In the genomic region with DNA sequence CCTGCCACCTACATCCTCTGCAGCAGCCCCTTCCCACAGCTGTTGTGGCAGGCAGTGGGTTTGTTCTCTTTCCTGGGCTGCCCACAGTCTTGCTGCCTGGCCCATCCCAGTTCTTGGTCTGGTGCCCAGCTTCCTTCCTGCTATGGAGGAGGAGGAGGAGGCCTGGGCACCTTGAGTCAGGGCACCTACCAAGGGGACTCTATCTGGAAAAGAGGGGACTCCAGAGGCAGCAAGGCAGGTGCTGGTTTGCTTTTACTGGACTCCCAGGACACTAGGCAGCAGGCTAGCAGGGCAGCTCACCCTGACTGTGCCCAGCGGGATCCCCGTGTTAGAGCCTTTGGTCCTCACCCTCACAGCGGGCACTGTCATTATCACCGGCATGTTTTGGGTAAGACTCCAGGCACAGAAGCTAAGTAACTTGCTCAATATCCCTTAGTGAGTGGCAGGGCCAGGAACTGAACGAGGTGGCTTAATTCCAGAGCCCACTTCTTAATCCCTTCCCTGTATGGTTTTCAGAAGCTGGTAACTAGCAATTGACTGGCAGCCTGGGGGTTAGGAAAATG, we compare ENCODE assay signal across 8 cellular contexts.
DNase-seq lines count a peak whose midpoint lies in the region; ATAC-seq and TF ChIP-seq lines count a peak whose summit lies in the region.

No MANE protein-coding gene starts in this region.

- H3K27ac Mint-ChIP-seq in GM23338 = no peak overlapping the region

- POLR2A ChIA-PET in RWPE1 (lab: Yijun Ruan, JAX; ENCODE audit: low non-redundant PET) = no interaction called here

- H3K27ac ChIP-seq in GM23338 (ENCODE audit: low read depth) (no peak overlapping the region), RWPE1 (peak overlapping the region; percentile 98), gastroesophageal sphincter (peak overlapping the region; percentile 84 to 100 (median 99)), rectal smooth muscle tissue (ENCODE audit: low read depth, low read length) (peak overlapping the region; percentile 85)

- CTCF ChIA-PET in RWPE1 (lab: Yijun Ruan, JAX) = interaction anchor here (1.1 kb wide), 1 partner anchor 17 kb away, joined by 3 read pairs; no protein-coding TSS in a partner anchor

- no peak for TF ChIP-seq EP300 in gastroesophageal sphincter (IDR thresholded peaks at IDR 0.05)

- peaks cover 27% of the 10 kb centered on the region for H3K36me3 Mint-ChIP-seq in GM23338 (ENCODE audit: low read depth)

- H4K20me1 ChIP-seq in GM23338 (replicated peaks; ENCODE audit: insufficient read depth) = peaks cover 19% of the 10 kb centered on the region

- no peak overlapping the region for H2AFZ ChIP-seq in GM23338

- H3K4me1 ChIP-seq in GM23338 (ENCODE audit: insufficient read depth) = peaks cover 18% of the 10 kb centered on the region
- H3K4me1 ChIP-seq in gastroesophageal sphincter = peaks cover 5 to 73% (median 37%) of the 10 kb centered on the region in 3 donors
- peaks cover 30% of the 10 kb centered on the region for H3K4me1 ChIP-seq in rectal smooth muscle tissue (ENCODE audit: control insufficient read depth, insufficient read depth, low read length)

- H3K27me3 ChIP-seq in GM23338 (ENCODE audit: insufficient read depth) (peaks cover 6% of the 10 kb centered on the region; the same call in 1 of the 2 replicates), gastroesophageal sphincter (no peaks in the 10 kb centered on the region), rectal smooth muscle tissue (ENCODE audit: control insufficient read depth, insufficient read depth, low read length) (no peaks in the 10 kb centered on the region)

- peak overlapping the region; percentile 75; the same call in 2 of the 3 replicates for H3K4me3 Mint-ChIP-seq in GM23338

- H3K4me1 Mint-ChIP-seq in GM23338 = peaks cover 24% of the 10 kb centered on the region

- H3K4me2 ChIP-seq in GM23338 = peak overlapping the region; percentile 82; the same call in 1 of the 2 replicates

- H3F3A ChIP-seq in GM23338 (replicated peaks; ENCODE audit: low read depth) = peaks cover 4% of the 10 kb centered on the region; the same call in 1 of the 2 replicates

- peaks cover 13% of the 10 kb centered on the region for H3K27me3 Mint-ChIP-seq in GM23338 (ENCODE audit: insufficient read depth, low read depth, poor library complexity)

- 68% methylated on average over 3 of the region's 5 CpGs; no CpG with 5 or more reads in 1 of the 2 donors for WGBS in gastroesophageal sphincter (ENCODE audit: low coverage in 1 of 2), 2 donors

- H3K9ac ChIP-seq in rectal smooth muscle tissue (ENCODE audit: low read length) = no peak overlapping the region

- no peaks in the 10 kb centered on the region for H3K9me2 ChIP-seq in GM23338 (ENCODE audit: insufficient read depth)

- H3K79me2 ChIP-seq in GM23338 (replicated peaks; ENCODE audit: insufficient read depth) = peaks cover 23% of the 10 kb centered on the region

- H3K4me3 ChIP-seq in GM23338 (no peak overlapping the region), gastroesophageal sphincter (no peak overlapping the region), rectal smooth muscle tissue (ENCODE audit: low read length) (no peak overlapping the region)

- H3K36me3 ChIP-seq in GM23338 (ENCODE audit: insufficient read depth) (no peaks in the 10 kb centered on the region), gastroesophageal sphincter (no peaks in the 10 kb centered on the region), rectal smooth muscle tissue (ENCODE audit: control insufficient read depth, insufficient read depth, low read length) (no peaks in the 10 kb centered on the region)

- ATAC-seq in GM23338 (no peak), gastroesophageal sphincter (no peak), GM21381 (IDR thresholded peaks at IDR 0.05; ENCODE audit: unreplicated experiment) (no peak)

- no peaks in the 10 kb centered on the region for H3K9me3 ChIP-seq in gastroesophageal sphincter

- TF ChIP-seq CTCF in GM23338 (conservative IDR thresholded peaks at IDR 0.05; ENCODE audit: low read depth in 2 of 2) = no peak
- no peak for TF ChIP-seq CTCF in RWPE1 (conservative IDR thresholded peaks at IDR 0.05; ENCODE audit: low read depth)
- TF ChIP-seq CTCF in gastroesophageal sphincter (IDR thresholded peaks at IDR 0.05) = no peak
- TF ChIP-seq CTCF in GM10266 (IDR thresholded peaks at IDR 0.05; ENCODE audit: control insufficient read depth, insufficient read depth, low read depth, missing control alignments) = no peak

- TF ChIP-seq POLR2A in gastroesophageal sphincter (IDR thresholded peaks at IDR 0.05) = no peak

- H3K9me3 Mint-ChIP-seq in GM23338 = peaks cover 15% of the 10 kb centered on the region

- DNase-seq in GM23338 (ENCODE audit: low spot score) (no peak), RWPE1 (ENCODE audit: low spot score) (no peak), mucosa of gallbladder (ENCODE audit: low spot score) (no peak), GM10266 (ENCODE audit: extremely low spot score) (no peak), NCI-H345 treated with DMSO at 0.1 percent for 48 hours (lab: John Stamatoyannopoulos, UW; ENCODE audit: unreplicated experiment) (no peak)

TF ChIP-seq in GM23338, 12 proteins besides CTCF, POLR2A, EP300 and RAD21:
- TF ChIP-seq EZH2phosphoT487 (IDR thresholded peaks at IDR 0.05; ENCODE audit: unreplicated experiment) = no peak
- no peak for TF ChIP-seq ZNF114 (CRISPR knock-in tag; IDR thresholded peaks at IDR 0.05)
- no peak for TF ChIP-seq JUNB (IDR thresholded peaks at IDR 0.05; ENCODE audit: unreplicated experiment)
- no peak for TF ChIP-seq CREB1 (CRISPR knock-in tag; IDR thresholded peaks at IDR 0.05; ENCODE audit: low read depth)
TF ChIP-seq in GM23338: peak in this region for 0.
